14 cellular contexts compared by ENCODE assay signal in genomic region chr22:46982635-46983034, GRCh38.
A peak's percentile ranks its signal among the peaks of the same experiment; 100 is the strongest.
DNase-seq lines count a peak whose midpoint lies in the region; ATAC-seq and TF ChIP-seq lines count a peak whose summit lies in the region.
"Had no signal": no experiment of that assay in that cellular context is flagged by ENCODE, and none has a peak within 500 bp of the region (broad histone marks: within the 10 kb centered on the region; RNA-seq: fewer than 3 reads in every experiment).

No MANE protein-coding gene starts in this region.

- H4K91ac ChIP-seq in H9 (ENCODE audit: insufficient read length, low read depth, low read length) (no peak overlapping the region), neuronal stem cell (ENCODE audit: low read depth, low read length, poor library complexity) (no peak overlapping the region)

- H3K56ac ChIP-seq in H9 (ENCODE audit: insufficient read length, low read depth, low read length), result no peak overlapping the region

- TF ChIP-seq CTCF in H9 (conservative IDR thresholded peaks at IDR 0.05) (no peak), endodermal cell (conservative IDR thresholded peaks at IDR 0.05) (no peak), left lung (IDR thresholded peaks at IDR 0.05) (no peak)

- no peak overlapping the region for H3K14ac ChIP-seq in H9 (ENCODE audit: insufficient read depth, low read length)
- peak overlapping the region; percentile 76 for H3K14ac ChIP-seq in neuronal stem cell (ENCODE audit: low read length)

- H3T11ph ChIP-seq in H9 (ENCODE audit: low read length), result no peak overlapping the region

- H3K18ac ChIP-seq in H9 (ENCODE audit: insufficient read length, low read depth, low read length) (no peak overlapping the region), neuronal stem cell (ENCODE audit: low read length) (no peak overlapping the region)

- no peak for ATAC-seq in stimulated activated effector memory CD8-positive, alpha-beta T cell treated with anti-CD3 and anti-CD28 coated beads, Interleukin-12 subunit alpha, Interleukin-12 subunit beta, amount 100 ng/mL, for 72 hours
- ATAC-seq in HG03108 (IDR thresholded peaks at IDR 0.05; ENCODE audit: unreplicated experiment) (no peak), left lung (no peak)

- H3K23ac ChIP-seq in H9 (ENCODE audit: insufficient read length, low read depth, low read length) (no peak overlapping the region), neuronal stem cell (ENCODE audit: low read depth, low read length, poor library complexity) (peak overlapping the region; percentile 56)

- intact Hi-C loops in left lung (cut with DNase I), result no loop called here

- no peak overlapping the region for H2BK120ac ChIP-seq in H9 (ENCODE audit: low read depth, low read length, poor library complexity, severe bottlenecking)
- H2BK120ac ChIP-seq in neuronal stem cell (ENCODE audit: low read depth, low read length), result no peak overlapping the region

- H3K79me1 ChIP-seq in H9 (ENCODE audit: insufficient read depth, low read depth, low read length, poor library complexity, severe bottlenecking) (no peaks in the 10 kb centered on the region), neuronal stem cell (ENCODE audit: low read depth, low read length) (peaks cover 1% of the 10 kb centered on the region)

- no peak overlapping the region for H2BK20ac ChIP-seq in H9 (ENCODE audit: low read depth, low read length, poor library complexity, severe bottlenecking)

- H4K8ac ChIP-seq in H9 (replicated peaks; ENCODE audit: insufficient read length, low read depth, low read length), result no peak overlapping the region
- H4K8ac ChIP-seq in neuronal stem cell (ENCODE audit: low read depth, low read length), result no peak overlapping the region

- H3K4me3 ChIP-seq in endodermal cell (ENCODE audit: low read length) (no peak overlapping the region), neuronal stem cell (ENCODE audit: low read length in 2 of 2) (peak overlapping the region in 1 of 2 donors; percentile 40), left lung (no peak overlapping the region)

- no peaks in the 10 kb centered on the region for H3K27me3 Mint-ChIP-seq in H9 (ENCODE audit: low read depth)
- no peaks in the 10 kb centered on the region for H3K27me3 Mint-ChIP-seq in endodermal cell (ENCODE audit: insufficient read depth)
- H3K27me3 Mint-ChIP-seq: CD4-positive, alpha-beta T cell had no signal

- no peak overlapping the region for H2BK5ac ChIP-seq in H9 (ENCODE audit: insufficient read length, low read length)
- H2BK5ac ChIP-seq in neuronal stem cell (ENCODE audit: low read length), result no peak overlapping the region

- H3K27ac Mint-ChIP-seq in H9, result peak overlapping the region in 2 of 3 experiments; percentile 19 to 90; a peak in 3 of 7 replicates
- H3K27ac Mint-ChIP-seq in endodermal cell, result peak overlapping the region; percentile 27
- H3K27ac Mint-ChIP-seq in stimulated activated effector memory CD8-positive, alpha-beta T cell treated with anti-CD3 and anti-CD28 coated beads, Interleukin-12 subunit alpha, Interleukin-12 subunit beta, amount 100 ng/mL, for 72 hours, result peak overlapping the region; percentile 76
- H3K27ac Mint-ChIP-seq: CD4-positive, alpha-beta T cell had no signal

- H3K9ac ChIP-seq in H9 (ENCODE audit: extremely low read depth, insufficient read length, low read length), result no peak overlapping the region
- H3K9ac ChIP-seq in endodermal cell (ENCODE audit: extremely low read depth, low read length, poor library complexity, severe bottlenecking), result no peak overlapping the region
- H3K9ac ChIP-seq in neuronal stem cell (ENCODE audit: low read depth, low read length, poor library complexity), result no peak overlapping the region

- no peak overlapping the region for H3K4ac ChIP-seq in H9 (ENCODE audit: low read depth, low read length)
- no peak overlapping the region for H3K4ac ChIP-seq in neuronal stem cell (ENCODE audit: low read length)

- H3K9me3 ChIP-seq in H9 (ENCODE audit: control insufficient read depth, low read depth, low read length) (no peaks in the 10 kb centered on the region), endodermal cell (ENCODE audit: control insufficient read depth, low read length) (no peaks in the 10 kb centered on the region), neuronal stem cell (replicated peaks in 1 of 2; ENCODE audit: control insufficient read depth in 2 of 2, insufficient read depth in 1 of 2, low read depth in 1 of 2, low read length in 2 of 2) (peaks cover 0 to 9% of the 10 kb centered on the region in 2 donors), left lung (no peaks in the 10 kb centered on the region)
- H3K9me3 ChIP-seq: BE2C, Caco-2 had no signal

- H2AFZ ChIP-seq in H9 (ENCODE audit: low read length) (no peak overlapping the region), neuronal stem cell (ENCODE audit: low read length) (no peak overlapping the region)

- no peaks in the 10 kb centered on the region for H3K27me3 ChIP-seq in H9 (ENCODE audit: insufficient read depth, low read length)
- H3K27me3 ChIP-seq in endodermal cell (ENCODE audit: control insufficient read depth, insufficient read depth, low read length, poor library complexity, severe bottlenecking), result no peaks in the 10 kb centered on the region
- H3K27me3 ChIP-seq in neuronal stem cell (ENCODE audit: control insufficient read depth in 3 of 3, insufficient read depth in 3 of 3, low read depth in 1 of 3, low read length in 3 of 3), result no peaks in the 10 kb centered on the region
- no peaks in the 10 kb centered on the region for H3K27me3 ChIP-seq in left lung
- H3K27me3 ChIP-seq: BE2C had no signal

- WGBS in H9 (ENCODE audit: extremely low coverage, insufficient read length, low lambda C conversion rate), result no CpG with 5 or more reads among the region's 14 CpGs
- 96% methylated on average over 13 to 14 of the region's 14 CpGs for WGBS in endodermal cell (ENCODE audit: insufficient coverage in 1 of 2, insufficient read length in 1 of 2), 2 experiments
- WGBS in neuronal stem cell (ENCODE audit: extremely low coverage in 2 of 2, insufficient read length in 2 of 2, insufficient replicate concordance in 1 of 2), 2 donors, result no CpG with 5 or more reads among the region's 14 CpGs

- H3K4me1 Mint-ChIP-seq in H9 (peaks cover 8 to 12% of the 10 kb centered on the region in 2 experiments; a peak in 3 of 4 replicates), endodermal cell (no peaks in the 10 kb centered on the region)
- peaks cover 29% of the 10 kb centered on the region for H3K4me1 Mint-ChIP-seq in stimulated activated effector memory CD8-positive, alpha-beta T cell treated with anti-CD3 and anti-CD28 coated beads, Interleukin-12 subunit alpha, Interleukin-12 subunit beta, amount 100 ng/mL, for 72 hours

- H3K4me2 ChIP-seq in H9 (ENCODE audit: insufficient read depth, insufficient read length, low read length) (no peak overlapping the region), neuronal stem cell (ENCODE audit: insufficient read depth, low read length, poor library complexity, severe bottlenecking) (no peak overlapping the region)

- H3K4me3 Mint-ChIP-seq in H9, result no peak overlapping the region
- no peak overlapping the region for H3K4me3 Mint-ChIP-seq in endodermal cell
- no peak overlapping the region for H3K4me3 Mint-ChIP-seq in stimulated activated effector memory CD8-positive, alpha-beta T cell treated with anti-CD3 and anti-CD28 coated beads, Interleukin-12 subunit alpha, Interleukin-12 subunit beta, amount 100 ng/mL, for 72 hours
- H3K4me3 Mint-ChIP-seq: CD4-positive, alpha-beta T cell had no signal

- H3K4me1 ChIP-seq in H9 (ENCODE audit: insufficient read depth, low read length) (no peaks in the 10 kb centered on the region), endodermal cell (ENCODE audit: control insufficient read depth, insufficient read depth, low read length) (no peaks in the 10 kb centered on the region), neuronal stem cell (ENCODE audit: control insufficient read depth in 2 of 2, insufficient read depth in 1 of 2, low read depth in 1 of 2, low read length in 2 of 2) (no peaks in the 10 kb centered on the region), left lung (no peaks in the 10 kb centered on the region)
- H3K4me1 ChIP-seq: BE2C, Caco-2 had no signal

- H2BK15ac ChIP-seq in H9 (ENCODE audit: low read depth, low read length), result no peak overlapping the region
- no peak overlapping the region for H2BK15ac ChIP-seq in neuronal stem cell (ENCODE audit: low read length)

- H3K36me3 Mint-ChIP-seq in H9 (ENCODE audit: insufficient read depth in 1 of 3, low read depth in 3 of 3) (peaks cover 0 to 9% (median 7%) of the 10 kb centered on the region in 3 experiments; a peak in 5 of 7 replicates), endodermal cell (ENCODE audit: low read depth) (peaks cover 35% of the 10 kb centered on the region)
- peaks cover 48% of the 10 kb centered on the region for H3K36me3 Mint-ChIP-seq in stimulated activated effector memory CD8-positive, alpha-beta T cell treated with anti-CD3 and anti-CD28 coated beads, Interleukin-12 subunit alpha, Interleukin-12 subunit beta, amount 100 ng/mL, for 72 hours

- H3K27ac ChIP-seq in H9 (ENCODE audit: insufficient read length, low read depth, low read length) (no peak overlapping the region), endodermal cell (ENCODE audit: low read depth, low read length) (no peak overlapping the region), neuronal stem cell (replicated peaks; ENCODE audit: low read length) (no peak overlapping the region), left lung (no peak overlapping the region)

- peaks cover 1% of the 10 kb centered on the region for H3K79me2 ChIP-seq in H9 (ENCODE audit: insufficient read depth, low read length)

- no peaks in the 10 kb centered on the region for H3K9me3 Mint-ChIP-seq in H9
- no peaks in the 10 kb centered on the region for H3K9me3 Mint-ChIP-seq in endodermal cell
- no peaks in the 10 kb centered on the region for H3K9me3 Mint-ChIP-seq in stimulated activated effector memory CD8-positive, alpha-beta T cell treated with anti-CD3 and anti-CD28 coated beads, Interleukin-12 subunit alpha, Interleukin-12 subunit beta, amount 100 ng/mL, for 72 hours
- H3K9me3 Mint-ChIP-seq: CD4-positive, alpha-beta T cell had no signal

- DNase-seq in H9, result no peak
- DNase-seq in endodermal cell, result no peak
- DNase-seq in neuronal stem cell (ENCODE audit: low spot score), result no peak
- no peak for DNase-seq in stimulated activated effector memory CD8-positive, alpha-beta T cell treated with anti-CD3 and anti-CD28 coated beads, Interleukin-12 subunit alpha, Interleukin-12 subunit beta, amount 100 ng/mL, for 72 hours (ENCODE audit: low spot score in 2 of 2)
- no peak for DNase-seq in SKM-1 treated with dmso at 0.1 percent for 144 hours (lab: John Stamatoyannopoulos, UW; ENCODE audit: unreplicated experiment)
- DNase-seq in left lung, result no peak
- DNase-seq: ACHN; BE2C; C1 segment of cervical spinal cord; Caco-2; CD4-positive, alpha-beta T cell; GOT3; H7 had no signal

- H4K5ac ChIP-seq in H9 (ENCODE audit: insufficient read length, low read depth, low read length), result no peak overlapping the region

- H2BK12ac ChIP-seq in H9 (ENCODE audit: insufficient read length, low read depth, low read length) (no peak overlapping the region), neuronal stem cell (ENCODE audit: low read length) (no peak overlapping the region)

- no peak overlapping the region for H2AK5ac ChIP-seq in H9 (ENCODE audit: insufficient read length, low read length)
- H2AK5ac ChIP-seq in neuronal stem cell (ENCODE audit: low read depth, low read length), result no peak overlapping the region

- H3K23me2 ChIP-seq in H9 (ENCODE audit: insufficient read length, low read depth, low read length, poor library complexity, severe bottlenecking), result no peaks in the 10 kb centered on the region

- no peaks in the 10 kb centered on the region for H4K20me1 ChIP-seq in H9 (ENCODE audit: control insufficient read depth, insufficient read depth, insufficient read length)

- H3K36me3 ChIP-seq in endodermal cell (ENCODE audit: control insufficient read depth, insufficient read depth, low read length) (peaks cover 7% of the 10 kb centered on the region), neuronal stem cell (replicated peaks in 1 of 2; ENCODE audit: control insufficient read depth in 2 of 2, insufficient read depth in 2 of 2, low read length in 2 of 2) (peaks cover 0 to 7% of the 10 kb centered on the region in 2 donors), left lung (peaks cover 0 to 27% of the 10 kb centered on the region in 2 donors)
- H3K36me3 ChIP-seq: BE2C had no signal
